ENCODE assay signal across 20 cellular contexts in genomic region chr1:58157281-58157680, GRCh38.
DNase-seq lines count a peak whose midpoint lies in the region; TF ChIP-seq lines count a peak whose summit lies in the region.
"Had no signal": no experiment of that assay in that cellular context is flagged by ENCODE, and none has a peak within 500 bp of the region (broad histone marks: within the 10 kb centered on the region; RNA-seq: fewer than 3 reads in every experiment).

No MANE protein-coding gene starts in this region.

- in situ Hi-C loops in G401 (cut with HindIII; ENCODE audit: low sequenced_read_pairs) = no loop called here

- H3K4me2 ChIP-seq in smooth muscle cell = no peak overlapping the region
- H3K4me2 ChIP-seq: hepatocyte had no signal

- H3K9ac ChIP-seq in HUES64 (ENCODE audit: low read depth, low read length) (no peak overlapping the region), iPS-20b (ENCODE audit: low read depth, low read length) (peak overlapping the region; percentile 40; the same call in 1 of the 2 replicates), smooth muscle cell (ENCODE audit: low read depth) (no peak overlapping the region)

- CTCF ChIA-PET in HEK293T (lab: Yijun Ruan, JAX) = interaction anchor here (0.7 kb wide), 1 partner anchor 281 kb away, joined by 3 read pairs; no protein-coding TSS in a partner anchor

- H4K20me1 ChIP-seq in smooth muscle cell (ENCODE audit: low read depth) = no peaks in the 10 kb centered on the region

- WGBS in HUES64 = 68% methylated on average over 4 of the region's 4 CpGs
- 80% methylated on average over 4 of the region's 4 CpGs for WGBS in smooth muscle cell (ENCODE audit: low lambda C conversion rate)

- TF ChIP-seq CTCF in smooth muscle cell (IDR thresholded peaks at IDR 0.05; ENCODE audit: borderline replicate concordance, insufficient read depth, poor library complexity, severe bottlenecking) = no peak

- DNase-seq in COLO668 (lab: John Stamatoyannopoulos, UW; ENCODE audit: unreplicated experiment) = peak; percentile 32
- DNase-seq in NCI-H526 (lab: John Stamatoyannopoulos, UW) = peak; percentile 65 to 82
- no peak for DNase-seq in smooth muscle cell (lab: John Stamatoyannopoulos, UW; ENCODE audit: unreplicated experiment)
- no peak for DNase-seq in HEK293T (ENCODE audit: extremely low spot score)
- no peak for DNase-seq in G401 (ENCODE audit: low spot score)
- DNase-seq: activated CD4-positive, alpha-beta T cell treated with anti-CD3 and anti-CD28 coated beads, Interleukin-2, amount 10 ng/mL, durations not matched to agents 24 days and 14 days; activated CD8-positive, alpha-beta memory T cell treated with anti-CD3 and anti-CD28 coated beads for 24 hours; Calu3; KBM-7; lower lobe of right lung; MM.1S; naive thymus-derived CD8-positive, alpha-beta T cell; NCI-H1694; NCI-H774; T-cell; trophoblast cell had no signal

- H3K27me3 ChIP-seq in HUES64 (ENCODE audit: insufficient read depth, low read length) (no peaks in the 10 kb centered on the region), iPS-20b (ENCODE audit: insufficient read depth, low read length) (no peaks in the 10 kb centered on the region), smooth muscle cell (ENCODE audit: low read depth) (no peaks in the 10 kb centered on the region)
- H3K27me3 ChIP-seq: gastroesophageal sphincter had no signal

- no peaks in the 10 kb centered on the region for H3K9me3 ChIP-seq in HUES64 (ENCODE audit: insufficient read depth, low read depth, low read length)
- no peaks in the 10 kb centered on the region for H3K9me3 ChIP-seq in iPS-20b (ENCODE audit: insufficient read depth, low read depth, low read length)
- H3K9me3 ChIP-seq in smooth muscle cell (replicated peaks; ENCODE audit: low read depth) = no peaks in the 10 kb centered on the region
- H3K9me3 ChIP-seq: gastroesophageal sphincter, lower lobe of right lung had no signal

- H3K79me2 ChIP-seq in smooth muscle cell (ENCODE audit: low read depth) = no peaks in the 10 kb centered on the region
- H3K79me2 ChIP-seq: hepatocyte had no signal

- H3F3A ChIP-seq in smooth muscle cell (ENCODE audit: low read depth) = no peaks in the 10 kb centered on the region

- peak overlapping the region; percentile 34; the same call in 1 of the 2 replicates for H3K27ac ChIP-seq in HUES64 (ENCODE audit: low read depth, low read length)
- no peak overlapping the region for H3K27ac ChIP-seq in iPS-20b (ENCODE audit: low read length)
- no peak overlapping the region for H3K27ac ChIP-seq in smooth muscle cell (ENCODE audit: low read depth)
- H3K27ac ChIP-seq: gastroesophageal sphincter, hepatocyte, lower lobe of right lung had no signal

- H3K4me1 ChIP-seq in HUES64 (ENCODE audit: insufficient read depth, low read length) (peaks cover 28% of the 10 kb centered on the region), iPS-20b (ENCODE audit: insufficient read depth, low read length) (peaks cover 43% of the 10 kb centered on the region), smooth muscle cell (ENCODE audit: low read depth) (peaks cover 29% of the 10 kb centered on the region)
- H3K4me1 ChIP-seq: gastroesophageal sphincter, lower lobe of right lung had no signal

- H2AFZ ChIP-seq in smooth muscle cell (ENCODE audit: low read depth) = no peak overlapping the region
- H2AFZ ChIP-seq: hepatocyte had no signal

- no peaks in the 10 kb centered on the region for H3K36me3 ChIP-seq in HUES64 (ENCODE audit: insufficient read depth, low read length)
- H3K36me3 ChIP-seq in iPS-20b (ENCODE audit: insufficient read depth, low read depth, low read length) = no peaks in the 10 kb centered on the region
- H3K36me3 ChIP-seq in smooth muscle cell (ENCODE audit: low read depth) = no peaks in the 10 kb centered on the region
- H3K36me3 ChIP-seq: gastroesophageal sphincter, lower lobe of right lung had no signal

- H3K4me3 ChIP-seq in HUES64 (ENCODE audit: low read length) (no peak overlapping the region), iPS-20b (ENCODE audit: low read length) (peak overlapping the region; percentile 29; the same call in 1 of the 2 replicates), smooth muscle cell (no peak overlapping the region)
- H3K4me3 ChIP-seq: gastroesophageal sphincter, hepatocyte, lower lobe of right lung had no signal

- POLR2A ChIA-PET in HEK293T (lab: Yijun Ruan, JAX) = no interaction called here

TF ChIP-seq in HEK293T, 16 proteins besides CTCF, POLR2A, EP300 and RAD21:
- TF ChIP-seq PKNOX1 (IDR thresholded peaks at IDR 0.05) = no peak
- no peak for TF ChIP-seq HDGF (IDR thresholded peaks at IDR 0.05; ENCODE audit: borderline replicate concordance)
- TF ChIP-seq SUZ12 (IDR thresholded peaks at IDR 0.05) = no peak
- no peak for TF ChIP-seq BHLHE40 (IDR thresholded peaks at IDR 0.05; ENCODE audit: borderline replicate concordance)
- no peak for TF ChIP-seq ELF4 (IDR thresholded peaks at IDR 0.05)
- TF ChIP-seq TARDBP (IDR thresholded peaks at IDR 0.05) = no peak
- no peak for TF ChIP-seq ZNF384 (IDR thresholded peaks at IDR 0.05)
- no peak for TF ChIP-seq FOXK2 (IDR thresholded peaks at IDR 0.05)
- no peak for TF ChIP-seq LEF1 (IDR thresholded peaks at IDR 0.05; ENCODE audit: borderline replicate concordance)
- TF ChIP-seq ARNT (IDR thresholded peaks at IDR 0.05) = no peak
- TF ChIP-seq L3MBTL2 (conservative IDR thresholded peaks at IDR 0.05) = no peak
- no peak for TF ChIP-seq CTBP1 (IDR thresholded peaks at IDR 0.05; ENCODE audit: borderline replicate concordance)
- no peak for TF ChIP-seq SP1 (IDR thresholded peaks at IDR 0.05)
- TF ChIP-seq FOXM1 (IDR thresholded peaks at IDR 0.05; ENCODE audit: borderline replicate concordance) = no peak

Comparison
In these comparisons a context has a peak if more than half of its experiments do, and no peak if none do; other contexts are left out.
1. DNase-seq: peak in COLO668 (single experiment) and NCI-H526 (2 of 2); none in smooth muscle cell (single experiment), HEK293T (single experiment) and G401 (single experiment).